In genomic region chr7:90715067-90715466, GRCh38 we compare ENCODE assay signal across 18 cellular contexts.
DNase-seq lines count a peak whose midpoint lies in the region; ATAC-seq and TF ChIP-seq lines count a peak whose summit lies in the region.
"Had no signal": no experiment of that assay in that cellular context is flagged by ENCODE, and none has a peak within 500 bp of the region (broad histone marks: within the 10 kb centered on the region; RNA-seq: fewer than 3 reads in every experiment).

No MANE protein-coding gene starts in this region.

- BruUV-seq in PC-9 (replicated peaks; lab: Mats Ljungman, UMichigan), result no TSS peak

- peaks cover 19% of the 10 kb centered on the region for H3K4me1 Mint-ChIP-seq in nephron progenitor cell

- H3K27me3 Mint-ChIP-seq in nephron progenitor cell (ENCODE audit: low read depth, poor library complexity), result no peaks in the 10 kb centered on the region

- H3K27ac ChIP-seq in SK-N-MC, result peak overlapping the region; percentile 53
- H3K27ac ChIP-seq in PC-9, result no peak overlapping the region
- H3K27ac ChIP-seq: gastroesophageal sphincter had no signal

- no peak overlapping the region for H3K4me2 ChIP-seq in PC-9

- no peaks in the 10 kb centered on the region for H3K36me3 Mint-ChIP-seq in nephron progenitor cell (ENCODE audit: low read depth)

- no peaks in the 10 kb centered on the region for H4K20me1 ChIP-seq in PC-9 (ENCODE audit: insufficient read depth)

- CTCF ChIA-PET in PC-9 (lab: Charles Lee), result no interaction called here

- peaks cover 4% of the 10 kb centered on the region; the same call in 1 of the 2 replicates for H3K36me3 ChIP-seq in SK-N-MC (ENCODE audit: insufficient read depth, low read length)
- no peaks in the 10 kb centered on the region for H3K36me3 ChIP-seq in PC-9 (ENCODE audit: low read depth)
- H3K36me3 ChIP-seq: gastroesophageal sphincter had no signal

- no peaks in the 10 kb centered on the region for H3K27me3 ChIP-seq in PC-9 (ENCODE audit: insufficient read depth, low read depth)
- H3K27me3 ChIP-seq: body of pancreas, gastroesophageal sphincter had no signal

- H3K27ac Mint-ChIP-seq in nephron progenitor cell, result no peak overlapping the region

- no peak for TF ChIP-seq CTCF in PC-9 (conservative IDR thresholded peaks at IDR 0.05)
- TF ChIP-seq CTCF in nephron progenitor cell (IDR thresholded peaks at IDR 0.05), result no peak

- no peaks in the 10 kb centered on the region for H3F3A ChIP-seq in PC-9 (ENCODE audit: insufficient read depth, low read depth)

- no peaks in the 10 kb centered on the region for H3K9me3 ChIP-seq in SK-N-MC (ENCODE audit: low read depth, low read length)
- no peaks in the 10 kb centered on the region for H3K9me3 ChIP-seq in PC-9 (ENCODE audit: insufficient read depth, low read depth)
- H3K9me3 ChIP-seq: body of pancreas, gastroesophageal sphincter had no signal

- no peak for TF ChIP-seq POLR2A in GM18505 (IDR thresholded peaks at IDR 0.05; ENCODE audit: borderline replicate concordance, extremely low read depth, insufficient read depth, insufficient read length)

- H3K4me3 ChIP-seq in SK-N-MC (peak overlapping the region; percentile 7; the same call in 1 of the 2 replicates), PC-9 (no peak overlapping the region)
- H3K4me3 ChIP-seq: body of pancreas, gastroesophageal sphincter had no signal

- DNase-seq in SK-N-MC (ENCODE audit: low read depth, low spot score) (no peak), LoVo (ENCODE audit: low spot score) (no peak), PC-9 (no peak), nephron progenitor cell (no peak), retina (no peak)
- DNase-seq: activated CD4-positive, alpha-beta T cell treated with anti-CD3 and anti-CD28 coated beads, Interleukin-2, amount 50 U/mL, for 1 hour; activated effector memory CD4-positive, alpha-beta T cell treated with Interleukin-2 at 50 U/mL for 16 hours; body of pancreas; effector memory CD4-positive, alpha-beta T cell; EL; islet precursor cell; KBM-7; right cardiac atrium; T-helper 2 cell had no signal

- no peak overlapping the region for H3K9ac ChIP-seq in SK-N-MC (ENCODE audit: insufficient read length)

- H3K79me2 ChIP-seq in PC-9 (ENCODE audit: low read depth), result no peaks in the 10 kb centered on the region

- no peaks in the 10 kb centered on the region for H3K9me2 ChIP-seq in PC-9 (ENCODE audit: insufficient read depth)

- H3K4me1 ChIP-seq in PC-9 (replicated peaks; ENCODE audit: insufficient read depth), result no peaks in the 10 kb centered on the region

- H3K4me3 Mint-ChIP-seq in nephron progenitor cell, result no peak overlapping the region

- POLR2A ChIA-PET in PC-9 (lab: Charles Lee; ENCODE audit: unreplicated experiment), result no interaction called here

- intact Hi-C loops in PC-9 (cut with micrococcal nuclease; ENCODE audit: unreplicated experiment), result no loop called here

- no peak overlapping the region for H2AFZ ChIP-seq in PC-9

- peaks cover 3% of the 10 kb centered on the region for H3K9me3 Mint-ChIP-seq in nephron progenitor cell

- ATAC-seq in GM18505 (IDR thresholded peaks at IDR 0.05; ENCODE audit: unreplicated experiment) (peak; percentile 55), GM21381 (IDR thresholded peaks at IDR 0.05; ENCODE audit: unreplicated experiment) (peak; percentile 50), HG03039 (IDR thresholded peaks at IDR 0.05; ENCODE audit: unreplicated experiment) (peak; percentile 41)
- ATAC-seq: body of pancreas, gastroesophageal sphincter, right cardiac atrium had no signal
